Comparison of ENCODE assay signal across 1 cellular context in genomic region chr2:100198461-100199230, GRCh38.
TF ChIP-seq lines count a peak whose summit lies in the region.

No MANE protein-coding gene starts in this region.

TF ChIP-seq in WTC11, 78 proteins besides CTCF, POLR2A, EP300 and RAD21 (continued from another document):
- TF ChIP-seq AFF4 (CRISPR knock-in tag; IDR thresholded peaks at IDR 0.05; ENCODE audit: borderline replicate concordance) = no peak
